Comparison of ENCODE assay signal across 13 cellular contexts in the genomic region with DNA sequence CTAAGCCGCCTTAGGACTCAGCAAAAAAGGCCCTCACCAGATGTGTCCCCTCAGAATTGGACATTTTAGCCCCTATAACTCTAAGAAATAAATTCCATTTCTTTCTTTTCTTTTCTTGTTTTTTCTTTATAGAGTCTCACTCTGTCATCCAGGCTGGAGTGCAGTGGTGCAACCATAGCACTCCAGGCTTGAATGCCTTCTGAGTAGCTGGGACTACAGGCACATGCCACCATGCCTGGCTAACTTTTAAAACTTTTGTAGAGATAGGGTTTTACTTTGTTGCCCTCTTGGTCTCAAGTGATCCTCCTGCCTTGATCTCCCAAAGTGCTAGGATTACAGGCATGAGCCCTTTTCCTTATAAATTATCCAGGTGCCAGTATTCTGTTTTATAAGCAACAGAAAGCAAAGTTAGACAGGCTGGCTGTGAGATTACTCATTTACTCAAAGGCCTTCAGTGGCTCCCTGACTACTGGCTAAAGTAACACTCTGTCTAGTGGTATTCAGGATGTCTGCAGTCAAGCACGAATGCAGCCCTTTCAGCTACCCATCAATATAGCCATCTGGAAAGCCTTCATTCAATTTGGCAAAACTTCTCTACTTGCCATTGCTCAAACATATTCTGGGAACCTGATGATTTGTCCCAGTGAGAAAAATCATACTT.
DNase-seq lines count a peak whose midpoint lies in the region; ATAC-seq, FAIRE-seq and TF ChIP-seq lines count a peak whose summit lies in the region.
"Had no signal": no experiment of that assay in that cellular context is flagged by ENCODE, and none has a peak within 500 bp of the region (broad histone marks: within the 10 kb centered on the region; RNA-seq: fewer than 3 reads in every experiment).

No MANE protein-coding gene starts in this region.

- no peak for TF ChIP-seq RAD21 in K562 (CRISPR knock-in tag; conservative IDR thresholded peaks at IDR 0.05 in 1 of 2, IDR thresholded peaks at IDR 0.05 in 1 of 2)

- no peak overlapping the region for H3K9ac ChIP-seq in K562 (ENCODE audit: insufficient read depth in 1 of 2, low read depth in 2 of 2, low read length in 2 of 2)
- no peak overlapping the region for H3K9ac ChIP-seq in endodermal cell (ENCODE audit: extremely low read depth, low read length, poor library complexity, severe bottlenecking)

- TF ChIP-seq POLR2A in K562 (conservative IDR thresholded peaks at IDR 0.05): no peak

- H3K4me1 Mint-ChIP-seq in CD8-positive, alpha-beta T cell (ENCODE audit: low read depth): peaks cover 69% of the 10 kb centered on the region
- H3K4me1 Mint-ChIP-seq in endodermal cell: peaks cover 34% of the 10 kb centered on the region
- H3K4me1 Mint-ChIP-seq: mesothelial cell of epicardium had no signal

- CTCF ChIA-PET in CD8-positive, alpha-beta T cell (lab: Charles Lee): interaction anchor here (0.8 to 2.4 kb wide), 4 partner anchors 17 to 57 kb away, joined by 3 to 9 read pairs (median 5); no protein-coding TSS in a partner anchor
- CTCF ChIA-PET in K562 (lab: Yijun Ruan, JAX; ENCODE audit: low intra/inter-chr PET ratio): no interaction called here

- no peaks in the 10 kb centered on the region for H3K27me3 Mint-ChIP-seq in CD8-positive, alpha-beta T cell (ENCODE audit: low read depth)
- no peaks in the 10 kb centered on the region for H3K27me3 Mint-ChIP-seq in endodermal cell (ENCODE audit: insufficient read depth)

- H3K9me3 ChIP-seq in CD8-positive, alpha-beta T cell (ENCODE audit: low read length): no peaks in the 10 kb centered on the region
- H3K9me3 ChIP-seq in K562 (replicated peaks; ENCODE audit: control insufficient read depth, insufficient read depth, low read depth, low read length) (no peaks in the 10 kb centered on the region), tibial artery (no peaks in the 10 kb centered on the region), endodermal cell (ENCODE audit: control insufficient read depth, low read length) (no peaks in the 10 kb centered on the region)
- H3K9me3 ChIP-seq: right atrium auricular region, upper lobe of right lung had no signal

- H3K27me3 ChIP-seq in CD8-positive, alpha-beta T cell (ENCODE audit: insufficient read depth, low read length): no peaks in the 10 kb centered on the region
- no peaks in the 10 kb centered on the region for H3K27me3 ChIP-seq in K562 (ENCODE audit: control insufficient read depth in 2 of 2, insufficient read depth in 2 of 2, low read length in 2 of 2)
- no peaks in the 10 kb centered on the region for H3K27me3 ChIP-seq in tibial artery
- no peaks in the 10 kb centered on the region for H3K27me3 ChIP-seq in endodermal cell (ENCODE audit: control insufficient read depth, insufficient read depth, low read length, poor library complexity, severe bottlenecking)
- H3K27me3 ChIP-seq: right atrium auricular region, upper lobe of right lung had no signal

- intact Hi-C loops in CD8-positive, alpha-beta T cell (cut with DNase I, micrococcal nuclease): loop anchor here (2.0 to 10.0 kb wide), 6 partner anchors 15 to 949 kb away; a partner anchor contains a TSS
- intact Hi-C loops in K562 (cut with micrococcal nuclease) (no loop called here), tibial artery (cut with DNase I; ENCODE audit: low total_unique reads) (no loop called here)

- POLR2A ChIA-PET in CD8-positive, alpha-beta T cell (lab: Charles Lee): interaction anchor here (0.6 to 3.0 kb wide), 5 partner anchors 8 to 44 kb away, joined by 3 to 11 read pairs (median 5); no protein-coding TSS in a partner anchor
- POLR2A ChIA-PET in K562 (lab: Yijun Ruan, JAX): interaction anchor here (1.3 kb wide), 1 partner anchor 12 kb away, joined by 4 read pairs; no protein-coding TSS in a partner anchor

- no peaks in the 10 kb centered on the region for H3K36me3 ChIP-seq in CD8-positive, alpha-beta T cell (ENCODE audit: insufficient read depth, low read length)
- H3K36me3 ChIP-seq in K562 (ENCODE audit: control insufficient read depth, insufficient read depth, low read length) (no peaks in the 10 kb centered on the region), tibial artery (no peaks in the 10 kb centered on the region), endodermal cell (ENCODE audit: control insufficient read depth, insufficient read depth, low read length) (no peaks in the 10 kb centered on the region)
- H3K36me3 ChIP-seq: right atrium auricular region, upper lobe of right lung had no signal

- no peaks in the 10 kb centered on the region for H4K20me1 ChIP-seq in K562 (replicated peaks; ENCODE audit: control insufficient read depth, insufficient read depth, low read length)

- H3K4me1 ChIP-seq in CD8-positive, alpha-beta T cell (ENCODE audit: insufficient read depth, low read length): peaks cover 57% of the 10 kb centered on the region
- H3K4me1 ChIP-seq in K562 (replicated peaks in 1 of 2; ENCODE audit: control insufficient read depth in 2 of 2, insufficient read depth in 2 of 2, low read length in 2 of 2): peaks cover 5 to 37% of the 10 kb centered on the region in 2 experiments; a peak in 4 of 5 replicates
- no peaks in the 10 kb centered on the region for H3K4me1 ChIP-seq in tibial artery
- H3K4me1 ChIP-seq in endodermal cell (ENCODE audit: control insufficient read depth, insufficient read depth, low read length): no peaks in the 10 kb centered on the region
- H3K4me1 ChIP-seq: right atrium auricular region, upper lobe of right lung had no signal

- no peak overlapping the region for H2AFZ ChIP-seq in K562 (ENCODE audit: low read depth, low read length)

- H3K4me2 ChIP-seq in K562 (ENCODE audit: insufficient read depth, low read length): no peak overlapping the region

- H3K9me3 Mint-ChIP-seq in CD8-positive, alpha-beta T cell: no peaks in the 10 kb centered on the region
- no peaks in the 10 kb centered on the region for H3K9me3 Mint-ChIP-seq in endodermal cell
- H3K9me3 Mint-ChIP-seq: mesothelial cell of epicardium had no signal

- no peak overlapping the region for H3K4me3 ChIP-seq in CD8-positive, alpha-beta T cell (ENCODE audit: low read depth, low read length)
- H3K4me3 ChIP-seq in K562 (no peak overlapping the region), tibial artery (no peak overlapping the region), endodermal cell (ENCODE audit: low read length) (no peak overlapping the region)
- H3K4me3 ChIP-seq: right atrium auricular region, upper lobe of right lung had no signal

- no peaks in the 10 kb centered on the region for H3K36me3 Mint-ChIP-seq in CD8-positive, alpha-beta T cell
- no peaks in the 10 kb centered on the region for H3K36me3 Mint-ChIP-seq in endodermal cell (ENCODE audit: low read depth)
- H3K36me3 Mint-ChIP-seq: mesothelial cell of epicardium had no signal

- WGBS in K562 (ENCODE audit: insufficient coverage, low coverage, missing lambda C conversion rate): 80% methylated on average over 2 of the region's 2 CpGs
- 93% methylated on average over 2 of the region's 2 CpGs; no CpG with 5 or more reads in 1 of the 2 experiments for WGBS in endodermal cell (ENCODE audit: insufficient coverage in 1 of 2, insufficient read length in 1 of 2), 2 experiments

- no peak for FAIRE-seq in K562 (lab: Jason Lieb, UNC)

- in situ Hi-C loops in K562 (cut with MboI): no loop called here

- no peaks in the 10 kb centered on the region for H3K9me1 ChIP-seq in K562 (ENCODE audit: control insufficient read depth, insufficient read depth, low read length)

- no peak overlapping the region for H3K27ac ChIP-seq in CD8-positive, alpha-beta T cell (ENCODE audit: low read depth, low read length)
- H3K27ac ChIP-seq in K562 (ENCODE audit: extremely low read depth, low read depth, low read length) (0 out of 3 replicates have a peak overlapping the region, but pooled peaks have one; percentile 12), tibial artery (no peak overlapping the region), endodermal cell (ENCODE audit: low read depth, low read length) (no peak overlapping the region)
- H3K27ac ChIP-seq: right atrium auricular region, upper lobe of right lung had no signal

- peak overlapping the region; percentile 47 for H3K4me3 Mint-ChIP-seq in CD8-positive, alpha-beta T cell
- no peak overlapping the region for H3K4me3 Mint-ChIP-seq in endodermal cell
- H3K4me3 Mint-ChIP-seq: mesothelial cell of epicardium had no signal

- no peak for ATAC-seq in CD8-positive, alpha-beta T cell
- ATAC-seq in GM19438 (IDR thresholded peaks at IDR 0.05; ENCODE audit: low read depth, unreplicated experiment) (peak; percentile 44), HG03342 (IDR thresholded peaks at IDR 0.05; ENCODE audit: unreplicated experiment) (peak; percentile 33), K562 (no peak)

- no peak for TF ChIP-seq CTCF in CD8-positive, alpha-beta T cell (IDR thresholded peaks at IDR 0.05)
- no peak for TF ChIP-seq CTCF in K562 (IDR thresholded peaks at IDR 0.05 in 2 of 3, conservative IDR thresholded peaks at IDR 0.05 in 1 of 3; ENCODE audit: insufficient read depth in 2 of 3, low read depth in 1 of 3, low read length in 3 of 3)
- no peak for TF ChIP-seq CTCF in tibial artery (IDR thresholded peaks at IDR 0.05)
- no peak for TF ChIP-seq CTCF in endodermal cell (conservative IDR thresholded peaks at IDR 0.05)

- no TSS peak for BruUV-seq in K562 (replicated peaks; lab: Mats Ljungman, UMichigan)

- H3K27ac Mint-ChIP-seq in CD8-positive, alpha-beta T cell: peak overlapping the region; percentile 99
- H3K27ac Mint-ChIP-seq in endodermal cell: no peak overlapping the region
- H3K27ac Mint-ChIP-seq: mesothelial cell of epicardium had no signal

- TF ChIP-seq EP300 in K562 (IDR thresholded peaks at IDR 0.05; ENCODE audit: low read length): no peak

- H3K79me2 ChIP-seq in K562 (ENCODE audit: control insufficient read depth, insufficient read depth, low read length): no peaks in the 10 kb centered on the region

- DNase-seq in CD8-positive, alpha-beta T cell: no peak
- DNase-seq in K562 (ENCODE audit: extremely low read depth in 1 of 4, low spot score in 3 of 4) (no peak), tibial artery (no peak), endodermal cell (no peak), NCI-H187 (lab: John Stamatoyannopoulos, UW) (no peak), hippocampal formation (lab: John Stamatoyannopoulos, UW) (no peak)
- DNase-seq: aorta, NCI-H1417 treated with DMSO at 0.1 percent for 48 hours, upper lobe of right lung had no signal

Comparison
In these comparisons a context has a peak if more than half of its experiments do, and no peak if none do; other contexts are left out.
1. ATAC-seq: peak in GM19438 (single experiment) and HG03342 (single experiment); none in CD8-positive, alpha-beta T cell (single experiment) and K562 (single experiment).
2. intact Hi-C loops: an anchor here in CD8-positive, alpha-beta T cell (2.0 to 10.0 kb wide); none called in K562 and tibial artery.